Comparison of ENCODE assay signal across 1 cellular context in genomic region chr12:124680863-124681778, GRCh38.
TF ChIP-seq lines count a peak whose summit lies in the region.

No MANE protein-coding gene starts in this region.

TF ChIP-seq in HepG2, 621 proteins besides CTCF, POLR2A, EP300 and RAD21 (continued from another document and continues in another):
- TF ChIP-seq, protein P1, sequence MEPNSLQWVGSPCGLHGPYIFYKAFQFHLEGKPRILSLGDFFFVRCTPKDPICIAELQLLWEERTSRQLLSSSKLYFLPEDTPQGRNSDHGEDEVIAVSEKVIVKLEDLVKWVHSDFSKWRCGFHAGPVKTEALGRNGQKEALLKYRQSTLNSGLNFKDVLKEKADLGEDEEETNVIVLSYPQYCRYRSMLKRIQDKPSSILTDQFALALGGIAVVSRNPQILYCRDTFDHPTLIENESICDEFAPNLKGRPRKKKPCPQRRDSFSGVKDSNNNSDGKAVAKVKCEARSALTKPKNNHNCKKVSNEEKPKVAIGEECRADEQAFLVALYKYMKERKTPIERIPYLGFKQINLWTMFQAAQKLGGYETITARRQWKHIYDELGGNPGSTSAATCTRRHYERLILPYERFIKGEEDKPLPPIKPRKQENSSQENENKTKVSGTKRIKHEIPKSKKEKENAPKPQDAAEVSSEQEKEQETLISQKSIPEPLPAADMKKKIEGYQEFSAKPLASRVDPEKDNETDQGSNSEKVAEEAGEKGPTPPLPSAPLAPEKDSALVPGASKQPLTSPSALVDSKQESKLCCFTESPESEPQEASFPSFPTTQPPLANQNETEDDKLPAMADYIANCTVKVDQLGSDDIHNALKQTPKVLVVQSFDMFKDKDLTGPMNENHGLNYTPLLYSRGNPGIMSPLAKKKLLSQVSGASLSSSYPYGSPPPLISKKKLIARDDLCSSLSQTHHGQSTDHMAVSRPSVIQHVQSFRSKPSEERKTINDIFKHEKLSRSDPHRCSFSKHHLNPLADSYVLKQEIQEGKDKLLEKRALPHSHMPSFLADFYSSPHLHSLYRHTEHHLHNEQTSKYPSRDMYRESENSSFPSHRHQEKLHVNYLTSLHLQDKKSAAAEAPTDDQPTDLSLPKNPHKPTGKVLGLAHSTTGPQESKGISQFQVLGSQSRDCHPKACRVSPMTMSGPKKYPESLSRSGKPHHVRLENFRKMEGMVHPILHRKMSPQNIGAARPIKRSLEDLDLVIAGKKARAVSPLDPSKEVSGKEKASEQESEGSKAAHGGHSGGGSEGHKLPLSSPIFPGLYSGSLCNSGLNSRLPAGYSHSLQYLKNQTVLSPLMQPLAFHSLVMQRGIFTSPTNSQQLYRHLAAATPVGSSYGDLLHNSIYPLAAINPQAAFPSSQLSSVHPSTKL (CRISPR knock-in tag; IDR thresholded peaks at IDR 0.05), result peak; percentile 30; the same call in 1 of the 2 replicates
- peak; percentile 70 for TF ChIP-seq RXRA (CRISPR knock-in tag; IDR thresholded peaks at IDR 0.05)
- TF ChIP-seq GATAD2A (CRISPR knock-in tag; IDR thresholded peaks at IDR 0.05), result peak; percentile 48
- peak; percentile 82 for TF ChIP-seq RXRB (CRISPR knock-in tag; IDR thresholded peaks at IDR 0.05; ENCODE audit: borderline replicate concordance)
- TF ChIP-seq ZFP82 (CRISPR knock-in tag; IDR thresholded peaks at IDR 0.05; ENCODE audit: borderline replicate concordance), result no peak
- 0 out of 2 replicates have a peak, but pooled peaks have one; percentile 26 for TF ChIP-seq ATF2 (CRISPR knock-in tag; IDR thresholded peaks at IDR 0.05)
- 0 out of 2 replicates have a peak, but pooled peaks have one; percentile 30 for TF ChIP-seq ZNF788 (CRISPR knock-in tag; IDR thresholded peaks at IDR 0.05; ENCODE audit: borderline replicate concordance)
- TF ChIP-seq ATF3 (CRISPR knock-in tag; IDR thresholded peaks at IDR 0.05), result peak; percentile 32; the same call in 1 of the 2 replicates
- TF ChIP-seq ZNF850 (CRISPR knock-in tag; conservative IDR thresholded peaks at IDR 0.05), result no peak
- peak; percentile 10; the same call in 1 of the 2 replicates for TF ChIP-seq SMC3 (IDR thresholded peaks at IDR 0.05; ENCODE audit: low read length)
- TF ChIP-seq LCORL (IDR thresholded peaks at IDR 0.05), result no peak
- TF ChIP-seq LCORL (CRISPR knock-in tag; IDR thresholded peaks at IDR 0.05), result peak; percentile 42; the same call in 1 of the 2 replicates
- no peak for TF ChIP-seq FOXP1 (IDR thresholded peaks at IDR 0.05)
- TF ChIP-seq FOXP1 (CRISPR knock-in tag; IDR thresholded peaks at IDR 0.05), result peak; percentile 34; the same call in 1 of the 2 replicates
- TF ChIP-seq, protein P2, sequence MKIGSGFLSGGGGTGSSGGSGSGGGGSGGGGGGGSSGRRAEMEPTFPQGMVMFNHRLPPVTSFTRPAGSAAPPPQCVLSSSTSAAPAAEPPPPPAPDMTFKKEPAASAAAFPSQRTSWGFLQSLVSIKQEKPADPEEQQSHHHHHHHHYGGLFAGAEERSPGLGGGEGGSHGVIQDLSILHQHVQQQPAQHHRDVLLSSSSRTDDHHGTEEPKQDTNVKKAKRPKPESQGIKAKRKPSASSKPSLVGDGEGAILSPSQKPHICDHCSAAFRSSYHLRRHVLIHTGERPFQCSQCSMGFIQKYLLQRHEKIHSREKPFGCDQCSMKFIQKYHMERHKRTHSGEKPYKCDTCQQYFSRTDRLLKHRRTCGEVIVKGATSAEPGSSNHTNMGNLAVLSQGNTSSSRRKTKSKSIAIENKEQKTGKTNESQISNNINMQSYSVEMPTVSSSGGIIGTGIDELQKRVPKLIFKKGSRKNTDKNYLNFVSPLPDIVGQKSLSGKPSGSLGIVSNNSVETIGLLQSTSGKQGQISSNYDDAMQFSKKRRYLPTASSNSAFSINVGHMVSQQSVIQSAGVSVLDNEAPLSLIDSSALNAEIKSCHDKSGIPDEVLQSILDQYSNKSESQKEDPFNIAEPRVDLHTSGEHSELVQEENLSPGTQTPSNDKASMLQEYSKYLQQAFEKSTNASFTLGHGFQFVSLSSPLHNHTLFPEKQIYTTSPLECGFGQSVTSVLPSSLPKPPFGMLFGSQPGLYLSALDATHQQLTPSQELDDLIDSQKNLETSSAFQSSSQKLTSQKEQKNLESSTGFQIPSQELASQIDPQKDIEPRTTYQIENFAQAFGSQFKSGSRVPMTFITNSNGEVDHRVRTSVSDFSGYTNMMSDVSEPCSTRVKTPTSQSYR (CRISPR knock-in tag; IDR thresholded peaks at IDR 0.05; ENCODE audit: borderline replicate concordance), result peak; percentile 39; the same call in 1 of the 2 replicates
- no peak for TF ChIP-seq CREB1 (IDR thresholded peaks at IDR 0.05)
- TF ChIP-seq CREB1 (CRISPR knock-in tag; IDR thresholded peaks at IDR 0.05), result peak; percentile 17; the same call in 1 of the 2 replicates
- TF ChIP-seq KLF16 (CRISPR knock-in tag; IDR thresholded peaks at IDR 0.05), result 0 out of 4 replicates have a peak, but pooled peaks of 1 of the 2 experiments have one; percentile 52
- TF ChIP-seq FOXA3 (CRISPR knock-in tag; IDR thresholded peaks at IDR 0.05), result peak; percentile 58
- no peak for TF ChIP-seq ZNF879 (CRISPR knock-in tag; IDR thresholded peaks at IDR 0.05)
- TF ChIP-seq, protein P3, sequence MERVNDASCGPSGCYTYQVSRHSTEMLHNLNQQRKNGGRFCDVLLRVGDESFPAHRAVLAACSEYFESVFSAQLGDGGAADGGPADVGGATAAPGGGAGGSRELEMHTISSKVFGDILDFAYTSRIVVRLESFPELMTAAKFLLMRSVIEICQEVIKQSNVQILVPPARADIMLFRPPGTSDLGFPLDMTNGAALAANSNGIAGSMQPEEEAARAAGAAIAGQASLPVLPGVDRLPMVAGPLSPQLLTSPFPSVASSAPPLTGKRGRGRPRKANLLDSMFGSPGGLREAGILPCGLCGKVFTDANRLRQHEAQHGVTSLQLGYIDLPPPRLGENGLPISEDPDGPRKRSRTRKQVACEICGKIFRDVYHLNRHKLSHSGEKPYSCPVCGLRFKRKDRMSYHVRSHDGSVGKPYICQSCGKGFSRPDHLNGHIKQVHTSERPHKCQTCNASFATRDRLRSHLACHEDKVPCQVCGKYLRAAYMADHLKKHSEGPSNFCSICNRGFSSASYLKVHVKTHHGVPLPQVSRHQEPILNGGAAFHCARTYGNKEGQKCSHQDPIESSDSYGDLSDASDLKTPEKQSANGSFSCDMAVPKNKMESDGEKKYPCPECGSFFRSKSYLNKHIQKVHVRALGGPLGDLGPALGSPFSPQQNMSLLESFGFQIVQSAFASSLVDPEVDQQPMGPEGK (CRISPR knock-in tag; IDR thresholded peaks at IDR 0.05), result peak; percentile 60
- TF ChIP-seq ATF4 (CRISPR knock-in tag; IDR thresholded peaks at IDR 0.05), result 0 out of 4 replicates have a peak, but pooled peaks of 1 of the 2 experiments have one; percentile 26
- TF ChIP-seq SAP130 (CRISPR knock-in tag; IDR thresholded peaks at IDR 0.05; ENCODE audit: low read depth), result peak; percentile 30
- no peak for TF ChIP-seq FOXA1 (IDR thresholded peaks at IDR 0.05)
- TF ChIP-seq FOXA1 (CRISPR knock-in tag; IDR thresholded peaks at IDR 0.05), result no peak
- 0 out of 2 replicates have a peak, but pooled peaks have one; percentile 53 for TF ChIP-seq SSRP1 (CRISPR knock-in tag; IDR thresholded peaks at IDR 0.05)
- TF ChIP-seq RARA (CRISPR knock-in tag; IDR thresholded peaks at IDR 0.05), result peak; percentile 81
- TF ChIP-seq STAG1 (CRISPR knock-in tag; IDR thresholded peaks at IDR 0.05), result peak; percentile 45
- 0 out of 4 replicates have a peak, but pooled peaks have one; percentile 10 to 39 for TF ChIP-seq NR2F1 (CRISPR knock-in tag; IDR thresholded peaks at IDR 0.05)
- TF ChIP-seq FOSL2 (CRISPR knock-in tag; IDR thresholded peaks at IDR 0.05), result peak; percentile 87
- peak; percentile 33; the same call in 1 of the 2 replicates for TF ChIP-seq GABPB1 (CRISPR knock-in tag; IDR thresholded peaks at IDR 0.05)
- TF ChIP-seq CEBPG (CRISPR knock-in tag; IDR thresholded peaks at IDR 0.05), result 0 out of 2 replicates have a peak, but pooled peaks have one; percentile 44
- TF ChIP-seq ARID4A (CRISPR knock-in tag; IDR thresholded peaks at IDR 0.05; ENCODE audit: borderline replicate concordance), result no peak; the same call in 1 of the 2 replicates
- TF ChIP-seq GABPA (IDR thresholded peaks at IDR 0.05; ENCODE audit: low read depth, low read length), result no peak
- peak; percentile 24; the same call in 1 of the 2 replicates for TF ChIP-seq GABPA (CRISPR knock-in tag; IDR thresholded peaks at IDR 0.05; ENCODE audit: low read depth)
- TF ChIP-seq PHF20 (CRISPR knock-in tag; IDR thresholded peaks at IDR 0.05), result no peak
- TF ChIP-seq SKI (IDR thresholded peaks at IDR 0.05; ENCODE audit: partially characterized antibody), result peak; percentile 20
- no peak for TF ChIP-seq ZNF776 (CRISPR knock-in tag; IDR thresholded peaks at IDR 0.05)
- TF ChIP-seq NR2C2 (CRISPR knock-in tag; IDR thresholded peaks at IDR 0.05; ENCODE audit: borderline replicate concordance), result peak; percentile 60; the same call in 1 of the 2 replicates
- TF ChIP-seq MXI1 (IDR thresholded peaks at IDR 0.05; ENCODE audit: borderline replicate concordance, low read depth, low read length), result peak; percentile 14; the same call in 1 of the 3 replicates
- no peak for TF ChIP-seq PRDM10 (CRISPR knock-in tag; IDR thresholded peaks at IDR 0.05; ENCODE audit: low read depth)
- TF ChIP-seq, protein P4, sequence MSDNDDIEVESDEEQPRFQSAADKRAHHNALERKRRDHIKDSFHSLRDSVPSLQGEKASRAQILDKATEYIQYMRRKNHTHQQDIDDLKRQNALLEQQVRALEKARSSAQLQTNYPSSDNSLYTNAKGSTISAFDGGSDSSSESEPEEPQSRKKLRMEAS (IDR thresholded peaks at IDR 0.05), result 0 out of 2 replicates have a peak, but pooled peaks have one; percentile 29
- TF ChIP-seq ZNF501 (CRISPR knock-in tag; IDR thresholded peaks at IDR 0.05), result 0 out of 2 replicates have a peak, but pooled peaks have one; percentile 27
